1 cellular context compared by ENCODE assay signal in genomic region chr20:58439974-58440767, GRCh38.
TF ChIP-seq lines count a peak whose summit lies in the region.

No MANE protein-coding gene starts in this region.

TF ChIP-seq in SK-N-SH, 30 proteins besides CTCF, POLR2A, EP300 and RAD21 (continued from another document):
- TF ChIP-seq NRF1 (IDR thresholded peaks at IDR 0.05; ENCODE audit: low read depth, low read length), result no peak
- TF ChIP-seq MXI1 (IDR thresholded peaks at IDR 0.05; ENCODE audit: low read depth, low read length), result no peak
- no peak for TF ChIP-seq MAX (IDR thresholded peaks at IDR 0.05; ENCODE audit: low read depth)
- no peak for TF ChIP-seq NFIC (IDR thresholded peaks at IDR 0.05; ENCODE audit: borderline replicate concordance)
- no peak for TF ChIP-seq USF2 (IDR thresholded peaks at IDR 0.05; ENCODE audit: borderline replicate concordance, low read depth, low read length)
- TF ChIP-seq RXRA (IDR thresholded peaks at IDR 0.05; ENCODE audit: borderline replicate concordance, low read depth), result no peak
- TF ChIP-seq FOSL2 (IDR thresholded peaks at IDR 0.05; ENCODE audit: borderline replicate concordance, low read depth), result no peak
- TF ChIP-seq FOXJ3 (CRISPR knock-in tag; IDR thresholded peaks at IDR 0.05), result no peak
- no peak for TF ChIP-seq CHD2 (IDR thresholded peaks at IDR 0.05; ENCODE audit: low read length, partially characterized antibody)
- TF ChIP-seq ELF1 (IDR thresholded peaks at IDR 0.05), result no peak
- TF ChIP-seq USF1 (IDR thresholded peaks at IDR 0.05; ENCODE audit: borderline replicate concordance, low read depth), result no peak
